Comparison of ENCODE assay signal across 1 cellular context in genomic region chr11:75326439-75326810, GRCh38.
TF ChIP-seq lines count a peak whose summit lies in the region.

No MANE protein-coding gene starts in this region.

TF ChIP-seq in SK-N-SH treated with all-trans-retinoic acid at 6 μM for 48 hours, 23 proteins besides CTCF, POLR2A, EP300 and RAD21 (continued from another document):
- TF ChIP-seq, protein P1, sequence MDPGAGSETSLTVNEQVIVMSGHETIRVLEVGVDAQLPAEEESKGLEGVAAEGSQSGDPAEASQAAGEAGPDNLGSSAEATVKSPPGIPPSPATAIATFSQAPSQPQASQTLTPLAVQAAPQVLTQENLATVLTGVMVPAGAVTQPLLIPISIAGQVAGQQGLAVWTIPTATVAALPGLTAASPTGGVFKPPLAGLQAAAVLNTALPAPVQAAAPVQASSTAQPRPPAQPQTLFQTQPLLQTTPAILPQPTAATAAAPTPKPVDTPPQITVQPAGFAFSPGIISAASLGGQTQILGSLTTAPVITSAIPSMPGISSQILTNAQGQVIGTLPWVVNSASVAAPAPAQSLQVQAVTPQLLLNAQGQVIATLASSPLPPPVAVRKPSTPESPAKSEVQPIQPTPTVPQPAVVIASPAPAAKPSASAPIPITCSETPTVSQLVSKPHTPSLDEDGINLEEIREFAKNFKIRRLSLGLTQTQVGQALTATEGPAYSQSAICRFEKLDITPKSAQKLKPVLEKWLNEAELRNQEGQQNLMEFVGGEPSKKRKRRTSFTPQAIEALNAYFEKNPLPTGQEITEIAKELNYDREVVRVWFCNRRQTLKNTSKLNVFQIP (CRISPR knock-in tag; IDR thresholded peaks at IDR 0.05; ENCODE audit: borderline replicate concordance, low read depth) = no peak
- TF ChIP-seq, protein P2, sequence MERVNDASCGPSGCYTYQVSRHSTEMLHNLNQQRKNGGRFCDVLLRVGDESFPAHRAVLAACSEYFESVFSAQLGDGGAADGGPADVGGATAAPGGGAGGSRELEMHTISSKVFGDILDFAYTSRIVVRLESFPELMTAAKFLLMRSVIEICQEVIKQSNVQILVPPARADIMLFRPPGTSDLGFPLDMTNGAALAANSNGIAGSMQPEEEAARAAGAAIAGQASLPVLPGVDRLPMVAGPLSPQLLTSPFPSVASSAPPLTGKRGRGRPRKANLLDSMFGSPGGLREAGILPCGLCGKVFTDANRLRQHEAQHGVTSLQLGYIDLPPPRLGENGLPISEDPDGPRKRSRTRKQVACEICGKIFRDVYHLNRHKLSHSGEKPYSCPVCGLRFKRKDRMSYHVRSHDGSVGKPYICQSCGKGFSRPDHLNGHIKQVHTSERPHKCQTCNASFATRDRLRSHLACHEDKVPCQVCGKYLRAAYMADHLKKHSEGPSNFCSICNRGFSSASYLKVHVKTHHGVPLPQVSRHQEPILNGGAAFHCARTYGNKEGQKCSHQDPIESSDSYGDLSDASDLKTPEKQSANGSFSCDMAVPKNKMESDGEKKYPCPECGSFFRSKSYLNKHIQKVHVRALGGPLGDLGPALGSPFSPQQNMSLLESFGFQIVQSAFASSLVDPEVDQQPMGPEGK (CRISPR knock-in tag; IDR thresholded peaks at IDR 0.05; ENCODE audit: borderline replicate concordance) = no peak
- TF ChIP-seq ARNTL (CRISPR knock-in tag; IDR thresholded peaks at IDR 0.05; ENCODE audit: borderline replicate concordance, low read depth) = no peak
- TF ChIP-seq ISL1 (CRISPR knock-in tag; IDR thresholded peaks at IDR 0.05) = no peak
- no peak for TF ChIP-seq TCF4 (CRISPR knock-in tag; IDR thresholded peaks at IDR 0.05; ENCODE audit: borderline replicate concordance)
- TF ChIP-seq ESRRG (CRISPR knock-in tag; IDR thresholded peaks at IDR 0.05) = no peak
- no peak for TF ChIP-seq GLIS3 (CRISPR knock-in tag; IDR thresholded peaks at IDR 0.05)
